In genomic region chr10:35575640-35576039, GRCh38 we compare ENCODE assay signal across 24 cellular contexts. TPM values are rescaled to one million over a fixed set of nuclear protein-coding genes. Genes with fewer than 3 reads are reported as not detected.
"Had no signal": no experiment of that assay in that cellular context is flagged by ENCODE, and none has a peak within 500 bp of the region (broad histone marks: within the 10 kb centered on the region; RNA-seq: fewer than 3 reads in every experiment).

No MANE protein-coding gene starts in this region.

- H3K9me3 ChIP-seq: esophagus muscularis mucosa, gastroesophageal sphincter, tibial artery had no signal

- DNase-seq: activated CD4-positive, alpha-beta T cell treated with anti-CD3 and anti-CD28 coated beads, Interleukin-2, amount 50 U/mL, for 1 hour; activated CD4-positive, CD25-positive, alpha-beta regulatory T cell treated with anti-CD3 and anti-CD28 coated beads, Interleukin-2, amount 50 U/mL, for 72 hours; activated CD8-positive, alpha-beta memory T cell treated with anti-CD3 and anti-CD28 coated beads, Interleukin-2, amount 50 U/mL, for 4 hours; activated gamma-delta T cell; activated naive CD8-positive, alpha-beta T cell treated with anti-CD3 and anti-CD28 coated beads, Interleukin-2, amount 10 ng/mL, durations not matched to agents 7 days and 5 days; activated T-cell treated with anti-CD3 and anti-CD28 coated beads, Interleukin-2, amount 50 U/mL, for 72 hours; anterior cingulate cortex; cortex of kidney; effector CD4-positive, alpha-beta T cell; left cardiac atrium; stimulated activated CD4-positive, alpha-beta T cell treated with anti-CD3 and anti-CD28 coated beads, Interleukin-2, amount 100 ng/mL, for 24 hours; stimulated activated naive CD8-positive, alpha-beta T cell treated with anti-CD3 and anti-CD28 coated beads, Interleukin-15, Interleukin-2, amounts not matched to agents 100 U/mL and 50 U/mL, for 24 hours; substantia nigra; T-helper 17 cell; tibial artery had no signal

- H3K4me3 Mint-ChIP-seq: activated naive CD8-positive, alpha-beta T cell treated with anti-CD3 and anti-CD28 coated beads, Interleukin-2, amount 10 ng/mL, durations not matched to agents 7 days and 5 days; activated T-cell treated with anti-CD3 and anti-CD28 coated beads, Interleukin-2, amount 50 U/mL, for 72 hours; natural killer cell treated with Interleukin-12 subunit alpha and Interleukin-12 subunit beta and Interleukin-15 and Interleukin-18, amount 100 ng/mL, for 72 hours; T-helper 17 cell had no signal

- H3K9me3 Mint-ChIP-seq: activated naive CD8-positive, alpha-beta T cell treated with anti-CD3 and anti-CD28 coated beads, Interleukin-2, amount 10 ng/mL, durations not matched to agents 7 days and 5 days had no signal

- H3K4me3 ChIP-seq: esophagus muscularis mucosa, gastroesophageal sphincter, hepatocyte, tibial artery had no signal

- H3K27ac Mint-ChIP-seq: activated naive CD8-positive, alpha-beta T cell treated with anti-CD3 and anti-CD28 coated beads, Interleukin-2, amount 10 ng/mL, durations not matched to agents 7 days and 5 days; activated T-cell treated with anti-CD3 and anti-CD28 coated beads, Interleukin-2, amount 50 U/mL, for 72 hours; natural killer cell treated with Interleukin-12 subunit alpha and Interleukin-12 subunit beta and Interleukin-15 and Interleukin-18, amount 100 ng/mL, for 72 hours; T-helper 17 cell had no signal

- H3K79me2 ChIP-seq: hepatocyte had no signal

- H3K27me3 ChIP-seq: hepatocyte, tibial artery had no signal

- FAIRE-seq: islet of Langerhans had no signal

- ATAC-seq: activated T-cell treated with anti-CD3 and anti-CD28 coated beads, Interleukin-2, amount 50 U/mL, for 72 hours; gastroesophageal sphincter; left cardiac atrium; natural killer cell treated with Interleukin-12 subunit alpha and Interleukin-12 subunit beta and Interleukin-15 and Interleukin-18, amount 100 ng/mL, for 72 hours; stimulated activated naive CD8-positive, alpha-beta T cell treated with anti-CD3 and anti-CD28 coated beads, Interleukin-15, Interleukin-2, amounts not matched to agents 100 U/mL and 50 U/mL, for 24 hours; T-helper 17 cell had no signal

- H3K27ac ChIP-seq: esophagus muscularis mucosa, gastroesophageal sphincter, hepatocyte, tibial artery, VCaP had no signal

- H3K4me2 ChIP-seq: hepatocyte had no signal

- H3K4me1 ChIP-seq: tibial artery had no signal

- H2AFZ ChIP-seq: hepatocyte had no signal

- H3K27me3 Mint-ChIP-seq: natural killer cell treated with Interleukin-12 subunit alpha and Interleukin-12 subunit beta and Interleukin-15 and Interleukin-18, amount 100 ng/mL, for 72 hours; T-helper 17 cell had no signal

RNA-seq across cellular contexts. Expression of gene GJD4, which starts 29.5 kb away (rescaled TPM):
- total RNA-seq: activated naive CD8-positive, alpha-beta T cell treated with anti-CD3 and anti-CD28 coated beads, Interleukin-2, amount 10 ng/mL, durations not matched to agents 7 days and 5 days; activated T-cell treated with anti-CD3 and anti-CD28 coated beads, Interleukin-2, amount 50 U/mL, for 72 hours; esophagus muscularis mucosa; gastroesophageal sphincter; left cardiac atrium; lower leg skin; mesenteric fat pad; natural killer cell treated with Interleukin-12 subunit alpha and Interleukin-12 subunit beta and Interleukin-15 and Interleukin-18, amount 100 ng/mL, for 72 hours; urinary bladder had no signal
- polyA plus RNA-seq: hepatocyte, urinary bladder had no signal
